1 cellular context compared by ENCODE assay signal in genomic region chr12:67394600-67394999, GRCh38.
TF ChIP-seq lines count a peak whose summit lies in the region.

No MANE protein-coding gene starts in this region.

TF ChIP-seq in GM23338, 12 proteins besides CTCF, POLR2A, EP300 and RAD21 (continued from another document):
- TF ChIP-seq ZNF462 (CRISPR knock-in tag; IDR thresholded peaks at IDR 0.05) (no peak), ETS1 (IDR thresholded peaks at IDR 0.05) (no peak), EZH2 (IDR thresholded peaks at IDR 0.05; ENCODE audit: low read depth, unreplicated experiment) (no peak), ZNF331 (CRISPR knock-in tag; IDR thresholded peaks at IDR 0.05; ENCODE audit: low read depth) (no peak)
